ENCODE assay signal across 1 cellular context in genomic region chr19:55080915-55081772, GRCh38.
TF ChIP-seq lines count a peak whose summit lies in the region.

No MANE protein-coding gene starts in this region.

TF ChIP-seq in GM12878, 131 proteins besides CTCF, POLR2A, EP300 and RAD21 (continues in another document):
- TF ChIP-seq NR2F1 (conservative IDR thresholded peaks at IDR 0.05): peak; percentile 89
- TF ChIP-seq MLLT1 (IDR thresholded peaks at IDR 0.05): no peak
- no peak for TF ChIP-seq BHLHE40 (IDR thresholded peaks at IDR 0.05; ENCODE audit: borderline replicate concordance in 1 of 2, low read depth in 2 of 2, low read length in 1 of 2)
- no peak for TF ChIP-seq FOXM1 (IDR thresholded peaks at IDR 0.05; ENCODE audit: low read depth, low read length)
- TF ChIP-seq CHD1 (IDR thresholded peaks at IDR 0.05; ENCODE audit: low read depth, low read length): no peak
- no peak for TF ChIP-seq ZNF24 (IDR thresholded peaks at IDR 0.05)
- no peak for TF ChIP-seq HCFC1 (IDR thresholded peaks at IDR 0.05; ENCODE audit: low read length)
- TF ChIP-seq GABPA (IDR thresholded peaks at IDR 0.05; ENCODE audit: low read depth): no peak
- TF ChIP-seq SP1 (IDR thresholded peaks at IDR 0.05; ENCODE audit: low read depth, low read length): peak; percentile 7
- TF ChIP-seq MXI1 (IDR thresholded peaks at IDR 0.05; ENCODE audit: low read depth, low read length): no peak
- TF ChIP-seq CREB1 (IDR thresholded peaks at IDR 0.05; ENCODE audit: low read depth): no peak
- peak; percentile 37; the same call in 1 of the 2 replicates for TF ChIP-seq SMARCA5 (IDR thresholded peaks at IDR 0.05)
- no peak for TF ChIP-seq FOS (IDR thresholded peaks at IDR 0.05; ENCODE audit: borderline replicate concordance, extremely low read depth, insufficient read length)
- TF ChIP-seq BCLAF1 (IDR thresholded peaks at IDR 0.05): no peak
- no peak for TF ChIP-seq CREM (IDR thresholded peaks at IDR 0.05; ENCODE audit: low read depth)
- TF ChIP-seq LARP7 (IDR thresholded peaks at IDR 0.05): no peak
- TF ChIP-seq SPI1 (IDR thresholded peaks at IDR 0.05; ENCODE audit: borderline replicate concordance, insufficient read depth, low read depth, low read length): 0 out of 2 replicates have a peak, but pooled peaks have one; percentile 12
- no peak for TF ChIP-seq ZZZ3 (IDR thresholded peaks at IDR 0.05; ENCODE audit: control insufficient read depth, insufficient read length, low read depth)
- no peak for TF ChIP-seq BRCA1 (IDR thresholded peaks at IDR 0.05; ENCODE audit: low read depth, low read length)
- no peak for TF ChIP-seq USF2 (IDR thresholded peaks at IDR 0.05; ENCODE audit: borderline replicate concordance, low read depth, low read length)
- TF ChIP-seq PAX8 (IDR thresholded peaks at IDR 0.05): no peak
- TF ChIP-seq DPF2 (IDR thresholded peaks at IDR 0.05): 0 out of 2 replicates have a peak, but pooled peaks have one; percentile 1
- no peak for TF ChIP-seq HSF1 (IDR thresholded peaks at IDR 0.05; ENCODE audit: low read depth, low read length)
- no peak for TF ChIP-seq PBX3 (IDR thresholded peaks at IDR 0.05; ENCODE audit: insufficient replicate concordance, low read depth, low read length)
- no peak for TF ChIP-seq NR2C1 (IDR thresholded peaks at IDR 0.05)
- no peak for TF ChIP-seq YY1 (IDR thresholded peaks at IDR 0.05; ENCODE audit: low read depth, low read length)
- no peak for TF ChIP-seq SIX5 (IDR thresholded peaks at IDR 0.05; ENCODE audit: low read depth, low read length, severe bottlenecking)
- TF ChIP-seq E2F8 (IDR thresholded peaks at IDR 0.05; ENCODE audit: low read depth, partially characterized antibody): no peak
- TF ChIP-seq ZBED1 (IDR thresholded peaks at IDR 0.05; ENCODE audit: borderline replicate concordance): no peak
- no peak for TF ChIP-seq TARDBP (IDR thresholded peaks at IDR 0.05; ENCODE audit: borderline replicate concordance)
- TF ChIP-seq MEF2B (IDR thresholded peaks at IDR 0.05; ENCODE audit: partially characterized antibody, poor library complexity, severe bottlenecking): peak; percentile 31
- no peak for TF ChIP-seq HDAC2 (IDR thresholded peaks at IDR 0.05)
- TF ChIP-seq MYB (IDR thresholded peaks at IDR 0.05; ENCODE audit: borderline replicate concordance, low read depth, low read length): no peak
- no peak for TF ChIP-seq KAT2A (conservative IDR thresholded peaks at IDR 0.05; ENCODE audit: control insufficient read depth, low read depth, low read length)
- TF ChIP-seq EED (IDR thresholded peaks at IDR 0.05; ENCODE audit: low read depth): no peak
- TF ChIP-seq SKIL (IDR thresholded peaks at IDR 0.05; ENCODE audit: low read depth, poor library complexity, severe bottlenecking): no peak
- no peak for TF ChIP-seq ASH2L (IDR thresholded peaks at IDR 0.05; ENCODE audit: borderline replicate concordance, low read depth)
- TF ChIP-seq SREBF1 (IDR thresholded peaks at IDR 0.05; ENCODE audit: low read length): no peak
- TF ChIP-seq IRF3 (IDR thresholded peaks at IDR 0.05): no peak
- TF ChIP-seq NFYA (IDR thresholded peaks at IDR 0.05; ENCODE audit: borderline replicate concordance, low read depth, low read length): no peak
- no peak for TF ChIP-seq TCF12 (IDR thresholded peaks at IDR 0.05; ENCODE audit: low read depth, low read length)
- 0 out of 2 replicates have a peak, but pooled peaks have one; percentile 25 for TF ChIP-seq NKRF (conservative IDR thresholded peaks at IDR 0.05)
- no peak for TF ChIP-seq POLR2AphosphoS5 (IDR thresholded peaks at IDR 0.05; ENCODE audit: low read length)
- no peak for TF ChIP-seq PKNOX1 (IDR thresholded peaks at IDR 0.05)
- no peak for TF ChIP-seq EZH2 (IDR thresholded peaks at IDR 0.05; ENCODE audit: borderline replicate concordance, control insufficient read depth, low read depth, low read length)
- no peak for TF ChIP-seq RBBP5 (conservative IDR thresholded peaks at IDR 0.05)
- no peak for TF ChIP-seq JUND (IDR thresholded peaks at IDR 0.05; ENCODE audit: low read depth, low read length)
- no peak for TF ChIP-seq EGR1 (IDR thresholded peaks at IDR 0.05; ENCODE audit: borderline replicate concordance in 1 of 2, low read depth in 2 of 2, low read length in 2 of 2)
- TF ChIP-seq RUNX3 (IDR thresholded peaks at IDR 0.05; ENCODE audit: low read length): no peak
- no peak for TF ChIP-seq NRF1 (conservative IDR thresholded peaks at IDR 0.05; ENCODE audit: low read depth, low read length)
- TF ChIP-seq GATAD2B (conservative IDR thresholded peaks at IDR 0.05; ENCODE audit: low read depth): peak; percentile 35; the same call in 1 of the 2 replicates
- TF ChIP-seq ZSCAN29 (IDR thresholded peaks at IDR 0.05): no peak
- TF ChIP-seq SREBF2 (IDR thresholded peaks at IDR 0.05; ENCODE audit: low read length): no peak
- TF ChIP-seq NR2C2 (IDR thresholded peaks at IDR 0.05; ENCODE audit: borderline replicate concordance, control insufficient read depth, insufficient read length, low read depth): no peak
